ENCODE assay signal across 8 cellular contexts in genomic region chr4:185211035-185211434, GRCh38. TPM values are rescaled to one million over a fixed set of nuclear protein-coding genes. Genes with fewer than 3 reads are reported as not detected.
DNase-seq lines count a peak whose midpoint lies in the region; ATAC-seq lines count a peak whose summit lies in the region.

No MANE protein-coding gene starts in this region.

- H3K27ac ChIP-seq in CD4-positive, alpha-beta memory T cell (ENCODE audit: low read depth, low read length): no peak overlapping the region
- H3K27ac ChIP-seq in duodenal mucosa (ENCODE audit: low read depth, low read length): no peak overlapping the region

- H3K9ac ChIP-seq in duodenal mucosa (ENCODE audit: low read depth in 1 of 2, low read length in 2 of 2): peak overlapping the region; percentile 57 to 77

- CTCF ChIA-PET in CD4-positive, alpha-beta memory T cell (lab: Charles Lee; ENCODE audit: partially characterized antibody): interaction anchor here (1.2 kb wide), 1 partner anchor 27 kb away, joined by 3 read pairs; no protein-coding TSS in a partner anchor

- H3K27me3 ChIP-seq in CD4-positive, alpha-beta memory T cell (ENCODE audit: insufficient read depth, low read length): no peaks in the 10 kb centered on the region
- peaks cover 0 to 14% of the 10 kb centered on the region in 2 donors for H3K27me3 ChIP-seq in duodenal mucosa (ENCODE audit: control insufficient read depth in 1 of 2, insufficient read depth in 2 of 2, low read length in 2 of 2)
- H3K27me3 ChIP-seq in neuron (ENCODE audit: insufficient read depth, low read length): no peaks in the 10 kb centered on the region

- H3K4me1 ChIP-seq in CD4-positive, alpha-beta memory T cell (ENCODE audit: insufficient read depth, low read length): peaks cover 30% of the 10 kb centered on the region
- H3K4me1 ChIP-seq in duodenal mucosa (ENCODE audit: control insufficient read depth in 1 of 2, insufficient read depth in 2 of 2, low read length in 2 of 2) (peaks cover 12 to 20% of the 10 kb centered on the region in 2 donors), neuron (ENCODE audit: insufficient read depth, low read length) (peaks cover 19% of the 10 kb centered on the region)

- intact Hi-C loops in CD4-positive, alpha-beta memory T cell (cut with micrococcal nuclease): no loop called here

- POLR2A ChIA-PET in CD4-positive, alpha-beta memory T cell (lab: Charles Lee; ENCODE audit: partially characterized antibody): interaction anchor here (1.0 to 3.0 kb wide), 4 partner anchors 27 to 108 kb away, joined by 3 to 35 read pairs (median 7); no protein-coding TSS in a partner anchor

- H2AFZ ChIP-seq in neuron (ENCODE audit: low read depth, low read length): peak overlapping the region; percentile 82

- peaks cover 27 to 47% (median 37%) of the 10 kb centered on the region in 4 donors for H3K4me1 Mint-ChIP-seq in CD4-positive, alpha-beta memory T cell

- H3K36me3 Mint-ChIP-seq in CD4-positive, alpha-beta memory T cell: peaks cover 0 to 12% of the 10 kb centered on the region in 2 donors

- peak overlapping the region; percentile 57 to 59 for H3K4me3 ChIP-seq in CD4-positive, alpha-beta memory T cell (ENCODE audit: low read length in 2 of 2)
- H3K4me3 ChIP-seq in duodenal mucosa (ENCODE audit: low read depth in 1 of 2, low read length in 2 of 2): peak overlapping the region; percentile 77 to 79
- H3K4me3 ChIP-seq in neuron (ENCODE audit: low read length): peak overlapping the region; percentile 59

- peaks cover 0 to 2% (median 0%) of the 10 kb centered on the region in 8 donors for H3K9me3 Mint-ChIP-seq in CD4-positive, alpha-beta memory T cell

- H3K9me3 ChIP-seq in CD4-positive, alpha-beta memory T cell (ENCODE audit: control insufficient read depth in 1 of 2, low read length in 2 of 2): no peaks in the 10 kb centered on the region
- no peaks in the 10 kb centered on the region for H3K9me3 ChIP-seq in duodenal mucosa (ENCODE audit: control insufficient read depth in 1 of 2, low read length in 2 of 2)
- H3K9me3 ChIP-seq in neuron (ENCODE audit: low read length): no peaks in the 10 kb centered on the region

- no peak for DNase-seq in CD4-positive, alpha-beta memory T cell
- DNase-seq in NAMALWA (ENCODE audit: low spot score) (peak; percentile 36), cerebellar nuclear complex (lab: John Stamatoyannopoulos, UW) (no peak), GM03348 (ENCODE audit: low spot score) (no peak), AML-193 (lab: John Stamatoyannopoulos, UW) (no peak)

- ATAC-seq in GM21367 (IDR thresholded peaks at IDR 0.05; ENCODE audit: unreplicated experiment): no peak

- peak overlapping the region; percentile 61 to 93 (median 86) for H3K27ac Mint-ChIP-seq in CD4-positive, alpha-beta memory T cell

- peak overlapping the region; percentile 84 to 94 (median 92) for H3K4me3 Mint-ChIP-seq in CD4-positive, alpha-beta memory T cell

- H3K36me3 ChIP-seq in CD4-positive, alpha-beta memory T cell (ENCODE audit: insufficient read depth, low read length): no peaks in the 10 kb centered on the region
- no peaks in the 10 kb centered on the region for H3K36me3 ChIP-seq in duodenal mucosa (ENCODE audit: control insufficient read depth in 1 of 2, insufficient read depth in 2 of 2, low read length in 2 of 2)
- no peaks in the 10 kb centered on the region for H3K36me3 ChIP-seq in neuron (ENCODE audit: insufficient read depth, low read length)

- H3K27me3 Mint-ChIP-seq in CD4-positive, alpha-beta memory T cell: no peaks in the 10 kb centered on the region

RNA-seq across cellular contexts. Expression of gene SNX25, which starts 1.6 kb away (rescaled TPM):
- total RNA-seq in CD4-positive, alpha-beta memory T cell: 10 to 100 TPM; 23.0 to 24.5 TPM
- 1 to 10 TPM; 3.5 to 8.4 TPM for polyA plus RNA-seq in CD4-positive, alpha-beta memory T cell

RNA-seq across cellular contexts. Expression of gene CFAP97, which starts 7.2 kb away (rescaled TPM):
- 10 to 100 TPM; 41.6 to 41.9 TPM for total RNA-seq in CD4-positive, alpha-beta memory T cell
- 100 to 1,000 TPM; 123 to 128 TPM for polyA plus RNA-seq in CD4-positive, alpha-beta memory T cell
